1 cellular context compared by ENCODE assay signal in the genomic region with DNA sequence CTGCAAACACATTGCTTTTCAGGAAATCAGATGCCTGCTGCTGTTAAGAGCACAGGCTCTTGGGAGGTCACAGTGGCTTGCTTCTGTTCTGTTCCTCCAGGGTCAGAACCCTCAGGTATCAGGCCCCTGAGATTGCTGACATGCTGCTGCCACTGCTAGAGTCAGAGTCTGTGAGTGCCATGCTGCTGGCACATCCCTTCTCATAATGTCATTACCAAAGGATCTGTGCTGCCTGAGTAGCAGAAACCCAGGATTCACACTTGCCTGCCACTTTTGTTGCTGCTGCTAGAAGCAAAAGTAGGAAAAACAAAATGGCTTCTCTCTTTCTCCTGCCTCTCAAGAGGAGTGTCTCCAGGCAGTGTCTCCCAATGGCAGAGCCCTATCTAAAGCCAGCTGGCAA.
TF ChIP-seq lines count a peak whose summit lies in the region.

No MANE protein-coding gene starts in this region.

TF ChIP-seq in H1, 55 proteins besides CTCF, POLR2A, EP300 and RAD21:
- TF ChIP-seq CEBPB (IDR thresholded peaks at IDR 0.05; ENCODE audit: low read depth, low read length), result no peak
- no peak for TF ChIP-seq SIRT6 (IDR thresholded peaks at IDR 0.05; ENCODE audit: low read length)
- no peak for TF ChIP-seq KDM1A (IDR thresholded peaks at IDR 0.05; ENCODE audit: borderline replicate concordance, low read length)
